ENCODE assay signal across 8 cellular contexts in genomic region chr10:22252801-22253577, GRCh38. TPM values are rescaled to one million over a fixed set of nuclear protein-coding genes. Genes with fewer than 3 reads are reported as not detected.
DNase-seq lines count a peak whose midpoint lies in the region; ATAC-seq and TF ChIP-seq lines count a peak whose summit lies in the region.

No MANE protein-coding gene starts in this region.

- H3K27ac ChIP-seq in CD4-positive, CD25-positive, alpha-beta regulatory T cell (ENCODE audit: insufficient read depth, low read length, poor library complexity, severe bottlenecking), result peak overlapping the region; percentile 80

- no peaks in the 10 kb centered on the region for H3K9me3 ChIP-seq in CD4-positive, CD25-positive, alpha-beta regulatory T cell (ENCODE audit: control insufficient read depth in 2 of 2, low read length in 2 of 2)
- H3K9me3 ChIP-seq in Caco-2, result no peaks in the 10 kb centered on the region

- peaks cover 20% of the 10 kb centered on the region for H3K27me3 ChIP-seq in CD4-positive, CD25-positive, alpha-beta regulatory T cell (ENCODE audit: control insufficient read depth, insufficient read depth, low read length)
- H3K27me3 ChIP-seq in Caco-2 (replicated peaks; ENCODE audit: control insufficient read depth, insufficient read depth, low read length), result no peaks in the 10 kb centered on the region

- DNase-seq in CD4-positive, CD25-positive, alpha-beta regulatory T cell, result peak in 2 of 3 donors; percentile 48 to 58
- peak; percentile 2 for DNase-seq in NCI-H510A (lab: John Stamatoyannopoulos, UW)
- peak; percentile 73 for DNase-seq in activated naive CD8-positive, alpha-beta T cell treated with anti-CD3 and anti-CD28 coated beads, Interleukin-2, amount 10 ng/mL, durations not matched to agents 7 days and 5 days
- DNase-seq in left cardiac atrium, result peak; percentile 59
- DNase-seq in posterior vena cava (ENCODE audit: low spot score), result peak; percentile 86
- no peak for DNase-seq in Caco-2
- no peak for DNase-seq in NCI-H524 treated with DMSO at 0.1 percent for 48 hours (lab: John Stamatoyannopoulos, UW)

- POLR2A ChIA-PET in activated naive CD8-positive, alpha-beta T cell treated with anti-CD3 and anti-CD28 coated beads, Interleukin-2, amount 10 ng/mL, durations not matched to agents 7 days and 5 days (lab: Charles Lee), result interaction anchor here (0.6 to 2.2 kb wide), 6 partner anchors 22 to 1955 kb away, joined by 3 to 7 read pairs (median 3); partner anchors contain the start of genes COMMD3 and DNAJC1
- POLR2A ChIA-PET in Caco-2 (lab: Charles Lee), result no interaction called here

- BruUV-seq in Caco-2 (replicated peaks; lab: Mats Ljungman, UMichigan), result no TSS peak

- peaks cover 0 to 3% (median 0%) of the 10 kb centered on the region in 7 donors for H3K9me3 Mint-ChIP-seq in CD4-positive, CD25-positive, alpha-beta regulatory T cell
- H3K9me3 Mint-ChIP-seq in activated naive CD8-positive, alpha-beta T cell treated with anti-CD3 and anti-CD28 coated beads, Interleukin-2, amount 10 ng/mL, durations not matched to agents 7 days and 5 days, result no peaks in the 10 kb centered on the region
- no peaks in the 10 kb centered on the region for H3K9me3 Mint-ChIP-seq in Caco-2 (ENCODE audit: unreplicated experiment)

- peak overlapping the region; percentile 88 to 99 (median 96) for H3K27ac Mint-ChIP-seq in CD4-positive, CD25-positive, alpha-beta regulatory T cell
- H3K27ac Mint-ChIP-seq in activated naive CD8-positive, alpha-beta T cell treated with anti-CD3 and anti-CD28 coated beads, Interleukin-2, amount 10 ng/mL, durations not matched to agents 7 days and 5 days, result peak overlapping the region; percentile 89
- no peak overlapping the region for H3K27ac Mint-ChIP-seq in Caco-2 (ENCODE audit: unreplicated experiment)

- peak; percentile 15 to 19 for ATAC-seq in CD4-positive, CD25-positive, alpha-beta regulatory T cell (ENCODE audit: low read depth in 2 of 2)
- ATAC-seq in GM21529 (IDR thresholded peaks at IDR 0.05; ENCODE audit: unreplicated experiment) (peak; percentile 37), left cardiac atrium (peak; percentile 58 to 65)
- ATAC-seq in activated naive CD8-positive, alpha-beta T cell treated with anti-CD3 and anti-CD28 coated beads, Interleukin-2, amount 10 ng/mL, durations not matched to agents 7 days and 5 days (ENCODE audit: low read depth), result peak; percentile 43

- intact Hi-C loops in left cardiac atrium (cut with DNase I), result loop anchor here (5.0 to 10.0 kb wide), 3 partner anchors 62 to 182 kb away; partner anchors contain the start of gene COMMD3 (in 2 of the 2)
- intact Hi-C loops in posterior vena cava (cut with DNase I), result loop anchor here in 1 of 2 donors (5.0 to 10.0 kb wide), 2 partner anchors 64 to 182 kb away; partner anchors contain the start of gene COMMD3
- intact Hi-C loops in Caco-2 (cut with micrococcal nuclease; ENCODE audit: unreplicated experiment), result no loop called here

- H3K4me3 ChIP-seq in CD4-positive, CD25-positive, alpha-beta regulatory T cell (ENCODE audit: low read depth, low read length), result peak overlapping the region; percentile 75
- no peak overlapping the region for H3K4me3 ChIP-seq in Caco-2 (ENCODE audit: low read depth, low read length)

- H3K36me3 Mint-ChIP-seq in CD4-positive, CD25-positive, alpha-beta regulatory T cell, result no peaks in the 10 kb centered on the region
- H3K36me3 Mint-ChIP-seq in activated naive CD8-positive, alpha-beta T cell treated with anti-CD3 and anti-CD28 coated beads, Interleukin-2, amount 10 ng/mL, durations not matched to agents 7 days and 5 days, result peaks cover 2% of the 10 kb centered on the region
- no peaks in the 10 kb centered on the region for H3K36me3 Mint-ChIP-seq in Caco-2 (ENCODE audit: insufficient read depth, unreplicated experiment)

- H3K27me3 Mint-ChIP-seq in CD4-positive, CD25-positive, alpha-beta regulatory T cell, result peaks cover 46% of the 10 kb centered on the region
- H3K27me3 Mint-ChIP-seq in activated naive CD8-positive, alpha-beta T cell treated with anti-CD3 and anti-CD28 coated beads, Interleukin-2, amount 10 ng/mL, durations not matched to agents 7 days and 5 days, result peaks cover 31% of the 10 kb centered on the region
- H3K27me3 Mint-ChIP-seq in Caco-2 (ENCODE audit: insufficient read depth, unreplicated experiment), result peaks cover 4% of the 10 kb centered on the region

- TF ChIP-seq CTCF in Caco-2 (IDR thresholded peaks at IDR 0.05; ENCODE audit: insufficient read depth in 1 of 2, low read depth in 1 of 2, low read length in 1 of 2, severe bottlenecking in 1 of 2, unreplicated experiment in 1 of 2), result no peak

- peak overlapping the region; percentile 92 to 94 (median 94) for H3K4me3 Mint-ChIP-seq in CD4-positive, CD25-positive, alpha-beta regulatory T cell
- peak overlapping the region; percentile 89 for H3K4me3 Mint-ChIP-seq in activated naive CD8-positive, alpha-beta T cell treated with anti-CD3 and anti-CD28 coated beads, Interleukin-2, amount 10 ng/mL, durations not matched to agents 7 days and 5 days
- H3K4me3 Mint-ChIP-seq in Caco-2 (ENCODE audit: unreplicated experiment), result no peak overlapping the region

- peaks cover 30% of the 10 kb centered on the region for H3K4me1 ChIP-seq in CD4-positive, CD25-positive, alpha-beta regulatory T cell (ENCODE audit: control insufficient read depth, insufficient read depth, low read length, poor library complexity, severe bottlenecking)
- no peaks in the 10 kb centered on the region for H3K4me1 ChIP-seq in Caco-2

- H3K36me3 ChIP-seq in CD4-positive, CD25-positive, alpha-beta regulatory T cell (ENCODE audit: control insufficient read depth, insufficient read depth, low read length), result no peaks in the 10 kb centered on the region
- H3K36me3 ChIP-seq in Caco-2 (ENCODE audit: control insufficient read depth, insufficient read depth, low read length), result no peaks in the 10 kb centered on the region

- peaks cover 13 to 42% (median 27%) of the 10 kb centered on the region in 4 donors for H3K4me1 Mint-ChIP-seq in CD4-positive, CD25-positive, alpha-beta regulatory T cell
- H3K4me1 Mint-ChIP-seq in activated naive CD8-positive, alpha-beta T cell treated with anti-CD3 and anti-CD28 coated beads, Interleukin-2, amount 10 ng/mL, durations not matched to agents 7 days and 5 days, result peaks cover 17% of the 10 kb centered on the region
- H3K4me1 Mint-ChIP-seq in Caco-2 (ENCODE audit: low read depth, unreplicated experiment), result no peaks in the 10 kb centered on the region

- CTCF ChIA-PET in Caco-2 (lab: Charles Lee), result no interaction called here

RNA-seq across cellular contexts. Expression of gene EBLN1, which starts 35.2 kb away (rescaled TPM):
- not detected for total RNA-seq in CD4-positive, CD25-positive, alpha-beta regulatory T cell
- not detected for polyA plus RNA-seq in CD4-positive, CD25-positive, alpha-beta regulatory T cell
- not detected for total RNA-seq in activated naive CD8-positive, alpha-beta T cell treated with anti-CD3 and anti-CD28 coated beads, Interleukin-2, amount 10 ng/mL, durations not matched to agents 7 days and 5 days
- total RNA-seq in left cardiac atrium (not detected), posterior vena cava (not detected), Caco-2 (2022) (not detected in 2 replicates)

Comparison
In these comparisons a context has a peak if more than half of its experiments do, and no peak if none do; other contexts are left out.
1. DNase-seq: peak in CD4-positive, CD25-positive, alpha-beta regulatory T cell (2 of 3), NCI-H510A (single experiment), activated naive CD8-positive, alpha-beta T cell treated with anti-CD3 and anti-CD28 coated beads, Interleukin-2, amount 10 ng/mL, durations not matched to agents 7 days and 5 days (single experiment), left cardiac atrium (single experiment) and posterior vena cava (single experiment); none in Caco-2 (0 of 2) and NCI-H524 treated with DMSO at 0.1 percent for 48 hours (single experiment).
2. Peak in every context shown above with its lines, with median percentiles within 50 percentile points of each other: ATAC-seq.